Comparison of ENCODE assay signal across 12 cellular contexts in the genomic region with DNA sequence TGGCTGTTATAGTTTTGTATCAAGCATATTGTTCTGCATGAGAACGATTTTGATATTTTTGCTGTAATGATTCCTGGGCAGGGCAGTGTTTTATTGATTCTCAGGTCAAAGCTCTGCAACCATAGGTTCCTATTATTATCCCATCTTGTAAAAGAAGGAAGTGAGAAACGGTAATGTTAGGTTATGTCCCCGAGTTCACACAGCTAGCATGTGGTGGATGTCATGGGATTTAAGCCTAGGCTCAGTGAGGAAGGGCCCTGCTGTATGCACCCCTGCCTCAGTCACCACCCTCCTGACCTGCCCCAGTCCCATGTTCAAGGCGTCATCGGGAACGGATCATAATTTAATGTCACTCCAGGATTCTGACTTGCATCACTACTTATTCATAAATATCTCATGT. TPM values are rescaled to one million over a fixed set of nuclear protein-coding genes. Genes with fewer than 3 reads are reported as not detected.
DNase-seq lines count a peak whose midpoint lies in the region; ATAC-seq and TF ChIP-seq lines count a peak whose summit lies in the region.
"Had no signal": no experiment of that assay in that cellular context is flagged by ENCODE, and none has a peak within 500 bp of the region (broad histone marks: within the 10 kb centered on the region; RNA-seq: fewer than 3 reads in every experiment).

No MANE protein-coding gene starts in this region.

- no peak for TF ChIP-seq CTCF in ovary (IDR thresholded peaks at IDR 0.05)
- TF ChIP-seq CTCF in nephron progenitor cell (IDR thresholded peaks at IDR 0.05): no peak

- DNase-seq in mucosa of gallbladder (ENCODE audit: low spot score) (peak; percentile 40), ovary (no peak), nephron progenitor cell (no peak), NCI-H1092 treated with DMSO at 0.1 percent for 48 hours (lab: John Stamatoyannopoulos, UW) (no peak)
- DNase-seq in stimulated activated CD4-positive, alpha-beta T cell treated with anti-CD3 and anti-CD28 coated beads, Interleukin-4, amount 100 ng/mL, for 1 hour: no peak
- DNase-seq: activated T-cell treated with anti-CD3 and anti-CD28 coated beads, Interleukin-2, amount 50 U/mL, for 72 hours; midbrain; NCI-H446 treated with DMSO at 0.1 percent for 48 hours; stimulated activated CD4-positive, alpha-beta T cell treated with anti-CD3 and anti-CD28 coated beads, Interleukin-15, amount 100 ng/mL, for 24 hours had no signal

- H3K27me3 Mint-ChIP-seq in nephron progenitor cell (ENCODE audit: low read depth, poor library complexity): no peaks in the 10 kb centered on the region

- no peak overlapping the region for H3K4me3 Mint-ChIP-seq in nephron progenitor cell
- H3K4me3 Mint-ChIP-seq: activated T-cell treated with anti-CD3 and anti-CD28 coated beads, Interleukin-2, amount 50 U/mL, for 72 hours had no signal

- ATAC-seq in GM18909 (IDR thresholded peaks at IDR 0.05; ENCODE audit: poor library complexity, unreplicated experiment) (peak; percentile 98), HG02571 (IDR thresholded peaks at IDR 0.05; ENCODE audit: unreplicated experiment) (peak; percentile 93), HG03442 (IDR thresholded peaks at IDR 0.05; ENCODE audit: unreplicated experiment) (peak; percentile 98)
- ATAC-seq: activated T-cell treated with anti-CD3 and anti-CD28 coated beads, Interleukin-2, amount 50 U/mL, for 72 hours had no signal

- no peak overlapping the region for H3K27ac ChIP-seq in ovary

- H3K27me3 ChIP-seq in ovary: no peaks in the 10 kb centered on the region

- no peak overlapping the region for H3K27ac Mint-ChIP-seq in nephron progenitor cell
- H3K27ac Mint-ChIP-seq: activated T-cell treated with anti-CD3 and anti-CD28 coated beads, Interleukin-2, amount 50 U/mL, for 72 hours had no signal

- no peak overlapping the region for H3K4me3 ChIP-seq in ovary

- WGBS in ovary, 3 donors: 87 to 90% (median 87%) methylated on average over 6 of the region's 6 CpGs

- no peaks in the 10 kb centered on the region for H3K36me3 ChIP-seq in ovary

- H3K36me3 Mint-ChIP-seq in nephron progenitor cell (ENCODE audit: low read depth): peaks cover 62% of the 10 kb centered on the region

- TF ChIP-seq EP300 in ovary (IDR thresholded peaks at IDR 0.05): no peak

- H3K4me1 ChIP-seq in ovary (ENCODE audit: insufficient read depth): peaks cover 5% of the 10 kb centered on the region

- no peaks in the 10 kb centered on the region for H3K9me3 Mint-ChIP-seq in nephron progenitor cell
- H3K9me3 Mint-ChIP-seq: activated T-cell treated with anti-CD3 and anti-CD28 coated beads, Interleukin-2, amount 50 U/mL, for 72 hours had no signal

- intact Hi-C loops in ovary (cut with DNase I): no loop called here

- H3K4me1 Mint-ChIP-seq in nephron progenitor cell: no peaks in the 10 kb centered on the region

- no peak for TF ChIP-seq POLR2A in ovary (IDR thresholded peaks at IDR 0.05)

- no peaks in the 10 kb centered on the region for H3K9me3 ChIP-seq in ovary

RNA-seq across cellular contexts. Expression of gene ACP1, which starts 10.7 kb away (rescaled TPM):
- total RNA-seq in mucosa of gallbladder: 95.0 TPM
- 10 to 100 TPM; 59.1 to 84.2 (median 68.7) TPM for total RNA-seq in ovary
- 10 to 100 TPM; 83.9 to 89.0 TPM for polyA plus RNA-seq in ovary

RNA-seq across cellular contexts. Expression of gene SH3YL1, which starts 11.6 kb away (rescaled TPM):
- total RNA-seq in mucosa of gallbladder (196 TPM), ovary (100 to 1,000 TPM in 1 of 7 donors, 10 to 100 TPM in 6; 41.7 to 117 (median 53.4) TPM)
- 10 to 100 TPM; 35.3 to 37.5 TPM for polyA plus RNA-seq in ovary

RNA-seq across cellular contexts. Expression of gene ALKAL2, which starts 12.4 kb away (rescaled TPM):
- total RNA-seq in mucosa of gallbladder (69.5 TPM), ovary (100 to 1,000 TPM in 2 of 7 donors, 10 to 100 TPM in 4, 1 to 10 TPM in 1; 9.6 to 259 (median 57.1) TPM)
- polyA plus RNA-seq in ovary: 10 to 100 TPM; 36.9 to 57.6 TPM
